1 cellular context compared by ENCODE assay signal in the genomic region with DNA sequence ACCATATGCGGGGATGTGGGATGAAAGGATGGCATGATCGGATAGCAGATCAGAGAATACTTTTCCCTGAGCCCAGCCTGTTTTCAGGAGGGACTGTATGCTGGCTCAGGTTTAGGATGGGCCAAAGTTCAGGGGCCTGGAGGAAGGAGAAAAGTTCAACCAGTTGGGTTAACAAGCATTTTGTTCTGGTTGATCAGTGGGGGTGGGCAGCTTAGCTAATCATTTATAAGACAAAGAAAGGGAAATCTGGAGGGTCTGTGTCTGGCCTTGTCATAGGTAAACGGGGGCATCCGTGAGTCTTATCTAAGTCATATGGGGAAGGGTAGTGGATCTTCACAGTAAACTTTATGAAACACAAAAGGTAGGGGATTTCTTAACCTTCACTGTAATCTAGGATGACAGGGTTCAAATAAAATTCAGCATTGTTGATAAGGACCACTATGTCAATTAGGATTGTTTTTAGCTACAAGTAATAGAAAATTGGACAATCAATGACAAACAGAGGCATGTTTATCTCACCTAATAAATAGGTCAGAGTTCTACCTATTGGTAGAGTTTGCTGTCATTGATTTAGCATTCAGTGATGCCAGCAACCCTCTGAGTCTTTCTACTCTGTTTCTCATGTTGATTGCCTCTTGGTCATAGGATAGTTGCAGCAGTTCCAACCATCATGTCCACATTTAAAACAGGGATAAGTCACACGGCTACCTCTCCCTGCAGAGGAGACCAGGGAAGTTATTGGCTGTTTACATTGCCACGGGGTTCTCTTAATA.
TF ChIP-seq lines count a peak whose summit lies in the region.

No MANE protein-coding gene starts in this region.

TF ChIP-seq in HepG2, 621 proteins besides CTCF, POLR2A, EP300 and RAD21 (continued from another document and continues in another):
- TF ChIP-seq, protein P1, sequence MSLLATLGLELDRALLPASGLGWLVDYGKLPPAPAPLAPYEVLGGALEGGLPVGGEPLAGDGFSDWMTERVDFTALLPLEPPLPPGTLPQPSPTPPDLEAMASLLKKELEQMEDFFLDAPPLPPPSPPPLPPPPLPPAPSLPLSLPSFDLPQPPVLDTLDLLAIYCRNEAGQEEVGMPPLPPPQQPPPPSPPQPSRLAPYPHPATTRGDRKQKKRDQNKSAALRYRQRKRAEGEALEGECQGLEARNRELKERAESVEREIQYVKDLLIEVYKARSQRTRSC (CRISPR knock-in tag; IDR thresholded peaks at IDR 0.05; ENCODE audit: low read depth) = no peak
- TF ChIP-seq ZFP36L1 (CRISPR knock-in tag; IDR thresholded peaks at IDR 0.05) = no peak
- no peak for TF ChIP-seq ZNF552 (CRISPR knock-in tag; IDR thresholded peaks at IDR 0.05; ENCODE audit: borderline replicate concordance)
- TF ChIP-seq ZNF691 (CRISPR knock-in tag; IDR thresholded peaks at IDR 0.05; ENCODE audit: borderline replicate concordance, low read depth) = 0 out of 2 replicates have a peak, but pooled peaks have one; percentile 40
- TF ChIP-seq NCOR1 (IDR thresholded peaks at IDR 0.05; ENCODE audit: borderline replicate concordance, low read length) = peak; percentile 57; the same call in 1 of the 2 replicates
- no peak for TF ChIP-seq FOXM1 (CRISPR knock-in tag; IDR thresholded peaks at IDR 0.05)
- TF ChIP-seq NCOA1 (CRISPR knock-in tag; IDR thresholded peaks at IDR 0.05) = no peak
- no peak for TF ChIP-seq ZNF512 (CRISPR knock-in tag; IDR thresholded peaks at IDR 0.05)
- 0 out of 2 replicates have a peak, but pooled peaks have one; percentile 49 for TF ChIP-seq NR2C2 (CRISPR knock-in tag; IDR thresholded peaks at IDR 0.05; ENCODE audit: borderline replicate concordance)
- TF ChIP-seq ZSCAN31 (CRISPR knock-in tag; IDR thresholded peaks at IDR 0.05; ENCODE audit: low read depth) = no peak
- no peak for TF ChIP-seq THRA (CRISPR knock-in tag; IDR thresholded peaks at IDR 0.05; ENCODE audit: borderline replicate concordance)
- TF ChIP-seq ZNF570 (CRISPR knock-in tag; IDR thresholded peaks at IDR 0.05; ENCODE audit: borderline replicate concordance) = 0 out of 2 replicates have a peak, but pooled peaks have one; percentile 31
- TF ChIP-seq PHF20 (CRISPR knock-in tag; IDR thresholded peaks at IDR 0.05) = no peak
- no peak for TF ChIP-seq ZNF235 (CRISPR knock-in tag; IDR thresholded peaks at IDR 0.05; ENCODE audit: borderline replicate concordance)
- no peak for TF ChIP-seq REL (CRISPR knock-in tag; conservative IDR thresholded peaks at IDR 0.05)
- TF ChIP-seq, protein P2, sequence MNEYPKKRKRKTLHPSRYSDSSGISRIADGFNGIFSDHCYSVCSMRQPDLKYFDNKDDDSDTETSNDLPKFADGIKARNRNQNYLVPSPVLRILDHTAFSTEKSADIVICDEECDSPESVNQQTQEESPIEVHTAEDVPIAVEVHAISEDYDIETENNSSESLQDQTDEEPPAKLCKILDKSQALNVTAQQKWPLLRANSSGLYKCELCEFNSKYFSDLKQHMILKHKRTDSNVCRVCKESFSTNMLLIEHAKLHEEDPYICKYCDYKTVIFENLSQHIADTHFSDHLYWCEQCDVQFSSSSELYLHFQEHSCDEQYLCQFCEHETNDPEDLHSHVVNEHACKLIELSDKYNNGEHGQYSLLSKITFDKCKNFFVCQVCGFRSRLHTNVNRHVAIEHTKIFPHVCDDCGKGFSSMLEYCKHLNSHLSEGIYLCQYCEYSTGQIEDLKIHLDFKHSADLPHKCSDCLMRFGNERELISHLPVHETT (CRISPR knock-in tag; conservative IDR thresholded peaks at IDR 0.05) = no peak
- TF ChIP-seq, protein P3, sequence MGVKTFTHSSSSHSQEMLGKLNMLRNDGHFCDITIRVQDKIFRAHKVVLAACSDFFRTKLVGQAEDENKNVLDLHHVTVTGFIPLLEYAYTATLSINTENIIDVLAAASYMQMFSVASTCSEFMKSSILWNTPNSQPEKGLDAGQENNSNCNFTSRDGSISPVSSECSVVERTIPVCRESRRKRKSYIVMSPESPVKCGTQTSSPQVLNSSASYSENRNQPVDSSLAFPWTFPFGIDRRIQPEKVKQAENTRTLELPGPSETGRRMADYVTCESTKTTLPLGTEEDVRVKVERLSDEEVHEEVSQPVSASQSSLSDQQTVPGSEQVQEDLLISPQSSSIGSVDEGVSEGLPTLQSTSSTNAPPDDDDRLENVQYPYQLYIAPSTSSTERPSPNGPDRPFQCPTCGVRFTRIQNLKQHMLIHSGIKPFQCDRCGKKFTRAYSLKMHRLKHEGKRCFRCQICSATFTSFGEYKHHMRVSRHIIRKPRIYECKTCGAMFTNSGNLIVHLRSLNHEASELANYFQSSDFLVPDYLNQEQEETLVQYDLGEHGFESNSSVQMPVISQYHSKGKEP (CRISPR knock-in tag; IDR thresholded peaks at IDR 0.05) = no peak
- TF ChIP-seq, protein P4, sequence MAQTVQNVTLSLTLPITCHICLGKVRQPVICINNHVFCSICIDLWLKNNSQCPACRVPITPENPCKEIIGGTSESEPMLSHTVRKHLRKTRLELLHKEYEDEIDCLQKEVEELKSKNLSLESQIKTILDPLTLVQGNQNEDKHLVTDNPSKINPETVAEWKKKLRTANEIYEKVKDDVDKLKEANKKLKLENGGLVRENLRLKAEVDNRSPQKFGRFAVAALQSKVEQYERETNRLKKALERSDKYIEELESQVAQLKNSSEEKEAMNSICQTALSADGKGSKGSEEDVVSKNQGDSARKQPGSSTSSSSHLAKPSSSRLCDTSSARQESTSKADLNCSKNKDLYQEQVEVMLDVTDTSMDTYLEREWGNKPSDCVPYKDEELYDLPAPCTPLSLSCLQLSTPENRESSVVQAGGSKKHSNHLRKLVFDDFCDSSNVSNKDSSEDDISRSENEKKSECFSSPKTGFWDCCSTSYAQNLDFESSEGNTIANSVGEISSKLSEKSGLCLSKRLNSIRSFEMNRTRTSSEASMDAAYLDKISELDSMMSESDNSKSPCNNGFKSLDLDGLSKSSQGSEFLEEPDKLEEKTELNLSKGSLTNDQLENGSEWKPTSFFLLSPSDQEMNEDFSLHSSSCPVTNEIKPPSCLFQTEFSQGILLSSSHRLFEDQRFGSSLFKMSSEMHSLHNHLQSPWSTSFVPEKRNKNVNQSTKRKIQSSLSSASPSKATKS (CRISPR knock-in tag; IDR thresholded peaks at IDR 0.05) = no peak
- peak; percentile 53; the same call in 1 of the 2 replicates for TF ChIP-seq ESRRA (CRISPR knock-in tag; IDR thresholded peaks at IDR 0.05; ENCODE audit: low read depth)
- TF ChIP-seq BRCA1 (CRISPR knock-in tag; IDR thresholded peaks at IDR 0.05) = no peak
- TF ChIP-seq ZMYM3 (CRISPR knock-in tag; IDR thresholded peaks at IDR 0.05) = peak; percentile 31
- peak; percentile 25; the same call in 1 of the 2 replicates for TF ChIP-seq ISL2 (CRISPR knock-in tag; IDR thresholded peaks at IDR 0.05)
- no peak for TF ChIP-seq ATRX (CRISPR knock-in tag; IDR thresholded peaks at IDR 0.05; ENCODE audit: borderline replicate concordance)
- TF ChIP-seq ZNF329 (CRISPR knock-in tag; IDR thresholded peaks at IDR 0.05; ENCODE audit: low read depth) = no peak
- no peak for TF ChIP-seq JARID2 (CRISPR knock-in tag; IDR thresholded peaks at IDR 0.05; ENCODE audit: insufficient replicate concordance)
- TF ChIP-seq TOPORS (CRISPR knock-in tag; IDR thresholded peaks at IDR 0.05) = 0 out of 2 replicates have a peak, but pooled peaks have one; percentile 20
- TF ChIP-seq PLRG1 (conservative IDR thresholded peaks at IDR 0.05) = no peak
- no peak for TF ChIP-seq E2F1 (CRISPR knock-in tag; IDR thresholded peaks at IDR 0.05)
- TF ChIP-seq ZNF614 (CRISPR knock-in tag; IDR thresholded peaks at IDR 0.05; ENCODE audit: borderline replicate concordance) = peak; percentile 100
- 0 out of 2 replicates have a peak, but pooled peaks have one; percentile 24 for TF ChIP-seq ZNF317 (CRISPR knock-in tag; IDR thresholded peaks at IDR 0.05)
- TF ChIP-seq, protein P5, sequence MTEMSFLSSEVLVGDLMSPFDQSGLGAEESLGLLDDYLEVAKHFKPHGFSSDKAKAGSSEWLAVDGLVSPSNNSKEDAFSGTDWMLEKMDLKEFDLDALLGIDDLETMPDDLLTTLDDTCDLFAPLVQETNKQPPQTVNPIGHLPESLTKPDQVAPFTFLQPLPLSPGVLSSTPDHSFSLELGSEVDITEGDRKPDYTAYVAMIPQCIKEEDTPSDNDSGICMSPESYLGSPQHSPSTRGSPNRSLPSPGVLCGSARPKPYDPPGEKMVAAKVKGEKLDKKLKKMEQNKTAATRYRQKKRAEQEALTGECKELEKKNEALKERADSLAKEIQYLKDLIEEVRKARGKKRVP (CRISPR knock-in tag; IDR thresholded peaks at IDR 0.05) = no peak
- no peak for TF ChIP-seq ZHX2 (IDR thresholded peaks at IDR 0.05; ENCODE audit: low read depth)
- TF ChIP-seq ZHX2 (CRISPR knock-in tag; IDR thresholded peaks at IDR 0.05; ENCODE audit: borderline replicate concordance) = no peak
- no peak for TF ChIP-seq ZSCAN9 (CRISPR knock-in tag; IDR thresholded peaks at IDR 0.05; ENCODE audit: borderline replicate concordance)
- TF ChIP-seq ZC3H13 (CRISPR knock-in tag; IDR thresholded peaks at IDR 0.05) = no peak
- TF ChIP-seq TSC22D2 (CRISPR knock-in tag; IDR thresholded peaks at IDR 0.05; ENCODE audit: borderline replicate concordance) = no peak
- TF ChIP-seq ZNF446 (CRISPR knock-in tag; IDR thresholded peaks at IDR 0.05) = no peak
- no peak for TF ChIP-seq JUN (CRISPR knock-in tag; IDR thresholded peaks at IDR 0.05)
- TF ChIP-seq JDP2 (CRISPR knock-in tag; IDR thresholded peaks at IDR 0.05; ENCODE audit: borderline replicate concordance) = no peak
- TF ChIP-seq ZNF441 (CRISPR knock-in tag; IDR thresholded peaks at IDR 0.05; ENCODE audit: borderline replicate concordance) = no peak
- no peak for TF ChIP-seq ATF7 (IDR thresholded peaks at IDR 0.05)
- no peak for TF ChIP-seq ATF7 (CRISPR knock-in tag; IDR thresholded peaks at IDR 0.05)
- no peak for TF ChIP-seq ZNF354B (CRISPR knock-in tag; IDR thresholded peaks at IDR 0.05)
